8 cellular contexts compared by ENCODE assay signal in the genomic region with DNA sequence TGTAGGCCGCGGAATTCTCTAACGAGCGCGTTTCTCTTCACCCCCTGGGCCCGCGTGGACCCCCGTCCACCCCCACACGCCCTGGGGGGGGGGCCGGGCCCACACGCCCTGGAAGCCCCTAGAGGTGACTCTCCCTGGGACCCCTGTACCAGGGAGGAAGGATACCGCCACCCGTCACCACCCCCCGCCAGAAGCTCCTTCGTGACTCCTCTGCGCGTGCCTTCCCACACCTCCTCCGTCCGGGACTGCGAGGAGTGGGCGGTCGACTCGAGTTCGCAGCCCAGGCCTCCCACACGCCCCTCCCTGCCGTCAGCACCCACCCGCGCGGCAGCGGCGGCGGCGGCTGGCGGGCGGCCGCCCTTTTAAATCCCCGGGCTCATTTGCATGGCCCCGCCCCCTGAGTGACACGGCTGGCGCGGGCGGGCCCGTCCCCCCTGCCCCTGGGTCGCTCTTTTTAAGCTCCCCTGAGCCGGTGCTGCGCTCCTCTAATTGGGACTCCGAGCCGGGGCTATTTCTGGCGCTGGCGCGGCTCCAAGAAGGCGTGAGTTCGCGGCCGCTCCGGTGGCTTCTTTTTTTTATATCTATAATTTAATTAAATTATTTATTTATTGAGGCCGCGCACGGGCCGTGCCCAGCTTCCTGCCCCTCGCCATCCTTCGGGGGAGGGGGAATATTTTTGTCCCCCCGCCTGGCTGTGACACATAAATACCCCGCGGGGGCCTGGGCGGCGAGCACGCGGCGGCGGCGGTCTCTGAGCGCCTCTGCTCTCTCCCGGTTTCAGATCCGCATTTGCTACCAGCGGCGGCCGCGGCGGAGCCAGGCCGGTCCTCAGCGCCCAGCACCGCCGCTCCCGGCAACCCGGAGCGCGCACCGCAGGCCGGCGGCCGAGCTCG. TPM values are rescaled to one million over a fixed set of nuclear protein-coding genes. Genes with fewer than 3 reads are reported as not detected.
DNase-seq lines count a peak whose midpoint lies in the region; ATAC-seq, FAIRE-seq and TF ChIP-seq lines count a peak whose summit lies in the region.

A gene with protein sequence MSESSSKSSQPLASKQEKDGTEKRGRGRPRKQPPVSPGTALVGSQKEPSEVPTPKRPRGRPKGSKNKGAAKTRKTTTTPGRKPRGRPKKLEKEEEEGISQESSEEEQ (plus strand): TSS at position 451 of the 893 bp plus-strand sequence. CDS start 3,908 bp downstream, outside the sequence.

- H3F3A ChIP-seq in SK-N-SH (replicated peaks; ENCODE audit: insufficient read depth): peaks cover 29% of the 10 kb centered on the region

- peak within 1 kb of the TSS; percentile 81 for H3K4me2 ChIP-seq in SK-N-SH

- peak; percentile 57 for ATAC-seq in omental fat pad (ENCODE audit: low FRiP score)

- H3K36me3 ChIP-seq in HEK293 (ENCODE audit: control insufficient read depth in 2 of 2, insufficient read depth in 1 of 2, low read length in 2 of 2): peaks cover 0 to 24% of the 10 kb centered on the region in 2 experiments; a peak in 1 of 3 replicates
- H3K36me3 ChIP-seq in SK-N-SH (replicated peaks in 1 of 2; ENCODE audit: control insufficient read depth in 1 of 2, insufficient read depth in 2 of 2, low read length in 1 of 2): peaks cover 2 to 10% of the 10 kb centered on the region in 2 experiments

- H3K4me3 Mint-ChIP-seq in activated naive CD4-positive, alpha-beta T cell treated with anti-CD3 and anti-CD28 coated beads, Interleukin-2, amount 10 ng/mL, durations not matched to agents 7 days and 5 days: peak within 1 kb of the TSS; percentile 88

- peak within 1 kb of the TSS; percentile 95 for H3K9ac ChIP-seq in SK-N-SH

- H3K9me3 ChIP-seq in HEK293 (ENCODE audit: control insufficient read depth, insufficient read depth, low read depth, low read length) (no peaks in the 10 kb centered on the region), SK-N-SH (no peaks in the 10 kb centered on the region)

- peak within 1 kb of the TSS; percentile 67 for H3K4me3 ChIP-seq in HEK293 (ENCODE audit: low read depth, low read length)
- peak within 1 kb of the TSS; percentile 80 to 82 for H3K4me3 ChIP-seq in SK-N-SH (ENCODE audit: low read depth in 2 of 2, low read length in 1 of 2)

- H3K27ac ChIP-seq in HEK293 (ENCODE audit: extremely low read depth, low read depth, low read length) (peak within 1 kb of the TSS; percentile 88), SK-N-SH (ENCODE audit: low read depth in 2 of 2, low read length in 1 of 2) (peak within 1 kb of the TSS; percentile 72 to 85), temporal lobe (ENCODE audit: low read depth, low read length) (peak within 1 kb of the TSS; percentile 66)

- TF ChIP-seq RAD21 in SK-N-SH (IDR thresholded peaks at IDR 0.05; ENCODE audit: low read length): no peak

- peaks cover 42% of the 10 kb centered on the region for H3K4me1 Mint-ChIP-seq in activated naive CD4-positive, alpha-beta T cell treated with anti-CD3 and anti-CD28 coated beads, Interleukin-2, amount 10 ng/mL, durations not matched to agents 7 days and 5 days

- FAIRE-seq in G401.6 (lab: Jason Lieb, UNC): peak; percentile 86

- no peaks in the 10 kb centered on the region for H3K9me3 Mint-ChIP-seq in activated naive CD4-positive, alpha-beta T cell treated with anti-CD3 and anti-CD28 coated beads, Interleukin-2, amount 10 ng/mL, durations not matched to agents 7 days and 5 days

- no peaks in the 10 kb centered on the region for H4K20me1 ChIP-seq in SK-N-SH (ENCODE audit: insufficient read depth)

- H3K4me1 ChIP-seq in HEK293 (ENCODE audit: control insufficient read depth, insufficient read depth, low read length) (peaks cover 6% of the 10 kb centered on the region; the same call in 1 of the 2 replicates), SK-N-SH (ENCODE audit: control insufficient read depth in 1 of 2, insufficient read depth in 2 of 2, low read depth in 1 of 2, low read length in 1 of 2) (peaks cover 9 to 22% of the 10 kb centered on the region in 2 experiments)

- DNase-seq in NAMALWA (ENCODE audit: low spot score): peak; percentile 96
- DNase-seq in SK-N-SH: peak; percentile 99
- DNase-seq in activated naive CD4-positive, alpha-beta T cell treated with anti-CD3 and anti-CD28 coated beads, Interleukin-2, amount 10 ng/mL, durations not matched to agents 7 days and 5 days: peak; percentile 92
- DNase-seq in globus pallidus (ENCODE audit: low spot score): peak; percentile 88
- DNase-seq in omental fat pad (ENCODE audit: low spot score): peak; percentile 73

- no peaks in the 10 kb centered on the region for H3K27me3 Mint-ChIP-seq in activated naive CD4-positive, alpha-beta T cell treated with anti-CD3 and anti-CD28 coated beads, Interleukin-2, amount 10 ng/mL, durations not matched to agents 7 days and 5 days

- no peaks in the 10 kb centered on the region for H3K9me2 ChIP-seq in SK-N-SH

- no peak for TF ChIP-seq EP300 in SK-N-SH (IDR thresholded peaks at IDR 0.05; ENCODE audit: borderline replicate concordance in 1 of 2, low read depth in 1 of 2, low read length in 1 of 2)

- CTCF ChIA-PET in HEK293 (lab: Yijun Ruan, JAX): interaction anchor here (0.6 to 1.8 kb wide), 6 partner anchors 9 to 375 kb away, joined by 3 to 10 read pairs (median 3); a partner anchor contains a TSS
- CTCF ChIA-PET in SK-N-SH (lab: Yijun Ruan, JAX): interaction anchor here (0.7 to 2.0 kb wide), 7 partner anchors 10 to 290 kb away, joined by 4 to 18 read pairs (median 4); no protein-coding TSS in a partner anchor
- CTCF ChIA-PET in activated naive CD4-positive, alpha-beta T cell treated with anti-CD3 and anti-CD28 coated beads, Interleukin-2, amount 10 ng/mL, durations not matched to agents 7 days and 5 days (lab: Charles Lee): interaction anchor here (0.8 to 1.9 kb wide), 3 partner anchors 9 to 40 kb away, joined by 3 to 10 read pairs (median 3); no protein-coding TSS in a partner anchor

- WGBS in SK-N-SH (ENCODE audit: low lambda C conversion rate): 13% methylated on average over 35 of the region's 93 CpGs

- H3K27me3 ChIP-seq in SK-N-SH (ENCODE audit: insufficient read depth): no peaks in the 10 kb centered on the region

- H3K27ac Mint-ChIP-seq in activated naive CD4-positive, alpha-beta T cell treated with anti-CD3 and anti-CD28 coated beads, Interleukin-2, amount 10 ng/mL, durations not matched to agents 7 days and 5 days: peak within 1 kb of the TSS; percentile 95

- peaks cover 30% of the 10 kb centered on the region for H3K79me2 ChIP-seq in SK-N-SH (ENCODE audit: insufficient read depth)

- peaks cover 28% of the 10 kb centered on the region for H3K36me3 Mint-ChIP-seq in activated naive CD4-positive, alpha-beta T cell treated with anti-CD3 and anti-CD28 coated beads, Interleukin-2, amount 10 ng/mL, durations not matched to agents 7 days and 5 days

- H2AFZ ChIP-seq in SK-N-SH (ENCODE audit: low read depth): peak within 1 kb of the TSS; percentile 76; the same call in 1 of the 2 replicates

- TF ChIP-seq CTCF in HEK293 (tag by site-specific recombination; IDR thresholded peaks at IDR 0.05) (peak; percentile 32; the same call in 1 of the 2 replicates), SK-N-SH (IDR thresholded peaks at IDR 0.05) (no peak), omental fat pad (IDR thresholded peaks at IDR 0.05) (no peak)

- POLR2A ChIA-PET in HEK293 (lab: Yijun Ruan, JAX) (interaction anchor here (0.6 to 1.7 kb wide), 11 partner anchors 8 to 525 kb away, joined by 3 to 23 read pairs (median 4); a partner anchor contains a TSS), SK-N-SH (lab: Yijun Ruan, JAX) (interaction anchor here (0.6 to 1.7 kb wide), 7 partner anchors 10 to 190 kb away, joined by 3 to 15 read pairs (median 3); a partner anchor contains a TSS)

TF ChIP-seq in HEK293, 187 proteins besides CTCF, POLR2A, EP300 and RAD21 (continues in another document):
- TF ChIP-seq, protein P1, sequence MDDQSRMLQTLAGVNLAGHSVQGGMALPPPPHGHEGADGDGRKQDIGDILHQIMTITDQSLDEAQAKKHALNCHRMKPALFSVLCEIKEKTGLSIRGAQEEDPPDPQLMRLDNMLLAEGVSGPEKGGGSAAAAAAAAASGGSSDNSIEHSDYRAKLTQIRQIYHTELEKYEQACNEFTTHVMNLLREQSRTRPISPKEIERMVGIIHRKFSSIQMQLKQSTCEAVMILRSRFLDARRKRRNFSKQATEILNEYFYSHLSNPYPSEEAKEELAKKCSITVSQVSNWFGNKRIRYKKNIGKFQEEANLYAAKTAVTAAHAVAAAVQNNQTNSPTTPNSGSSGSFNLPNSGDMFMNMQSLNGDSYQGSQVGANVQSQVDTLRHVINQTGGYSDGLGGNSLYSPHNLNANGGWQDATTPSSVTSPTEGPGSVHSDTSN (CRISPR knock-in tag; IDR thresholded peaks at IDR 0.05): peak; percentile 60; the same call in 1 of the 2 replicates
- TF ChIP-seq ZNF521 (tag by site-specific recombination; IDR thresholded peaks at IDR 0.05): no peak
- 0 out of 2 replicates have a peak, but pooled peaks have one; percentile 39 for TF ChIP-seq KLF8 (tag by site-specific recombination; IDR thresholded peaks at IDR 0.05)

TF ChIP-seq in SK-N-SH, 30 proteins besides CTCF, POLR2A, EP300 and RAD21 (continues in another document):
- TF ChIP-seq MXI1 (IDR thresholded peaks at IDR 0.05; ENCODE audit: low read depth, low read length) (peak; percentile 12; the same call in 1 of the 2 replicates), POLR2AphosphoS5 (IDR thresholded peaks at IDR 0.05; ENCODE audit: low read depth, low read length) (peak; percentile 50; the same call in 1 of the 2 replicates), TAF1 (IDR thresholded peaks at IDR 0.05; ENCODE audit: borderline replicate concordance, low read depth, low read length) (no peak; the same call in 1 of the 2 replicates), NFIC (IDR thresholded peaks at IDR 0.05; ENCODE audit: borderline replicate concordance) (0 out of 2 replicates have a peak, but pooled peaks have one; percentile 38), GATA2 (CRISPR knock-in tag; IDR thresholded peaks at IDR 0.05) (no peak), MEF2A (IDR thresholded peaks at IDR 0.05; ENCODE audit: borderline replicate concordance, low read depth) (peak; percentile 72; the same call in 1 of the 2 replicates)
- TF ChIP-seq, protein P1 (IDR thresholded peaks at IDR 0.05): peak; percentile 50

RNA-seq across cellular contexts. Expression of the gene that starts here (rescaled TPM):
- 185 and 433 TPM in 2 replicates for polyA plus RNA-seq in SK-N-SH (2012; rRNA removed)
- 168 and 262 TPM in 2 replicates for polyA plus RNA-seq in SK-N-SH (2012; cell fraction: cytosol; rRNA removed)
- polyA plus RNA-seq in SK-N-SH (2012; cell fraction: nucleus; rRNA removed): 132 and 146 TPM in 2 replicates
- total RNA-seq in omental fat pad: 10 to 100 TPM; 15.6 to 80.7 (median 31.3) TPM
- 25.3 TPM for total RNA-seq in temporal lobe

Comparison
In these comparisons a context has a peak if more than half of its experiments do, and no peak if none do; other contexts are left out.
1. Peak in every context shown above with its lines: DNase-seq, ATAC-seq, H3K4me3 ChIP-seq and H3K27ac ChIP-seq.